11 cellular contexts compared by ENCODE assay signal in the genomic region with DNA sequence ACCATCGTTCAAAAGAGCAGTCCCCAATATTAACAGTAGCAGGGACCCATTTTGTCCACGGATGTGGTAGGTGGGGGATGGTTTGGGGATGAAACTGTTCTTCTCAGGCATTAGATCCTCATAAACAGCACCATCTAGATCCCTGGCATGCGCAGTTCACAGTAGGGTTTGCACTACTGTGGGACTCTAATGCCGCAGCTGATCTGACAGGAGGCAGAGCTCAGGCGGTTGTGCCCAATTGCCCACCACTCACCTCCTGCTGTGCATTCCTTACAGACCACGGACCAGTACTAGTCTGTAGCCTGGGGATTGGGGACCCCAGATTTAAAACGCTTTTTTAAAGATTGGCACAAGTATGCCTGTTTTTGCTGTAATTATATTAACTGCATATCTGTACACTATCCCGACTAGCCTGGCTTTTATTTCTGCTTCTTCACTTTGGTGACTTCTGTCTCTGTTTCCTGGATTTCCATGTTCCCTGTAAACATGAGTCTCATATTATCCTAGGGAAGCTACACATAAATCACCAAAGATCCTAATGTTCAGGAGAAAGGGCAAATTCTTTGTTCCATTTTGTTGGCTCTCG.
DNase-seq lines count a peak whose midpoint lies in the region; ATAC-seq, FAIRE-seq and TF ChIP-seq lines count a peak whose summit lies in the region.
"Had no signal": no experiment of that assay in that cellular context is flagged by ENCODE, and none has a peak within 500 bp of the region (broad histone marks: within the 10 kb centered on the region; RNA-seq: fewer than 3 reads in every experiment).

No MANE protein-coding gene starts in this region.

- FAIRE-seq in A549 (lab: Jason Lieb, UNC): no peak

- H3K9me3 Mint-ChIP-seq in nephron: no peaks in the 10 kb centered on the region
- H3K9me3 Mint-ChIP-seq in T-helper 2 cell treated with Interferon-gamma antibody and Interleukin-4, amounts not matched to agents 5 μg/mL and 100 μg/mL, for 36 hours: no peaks in the 10 kb centered on the region
- H3K9me3 Mint-ChIP-seq: naive B cell had no signal

- H3K4me3 Mint-ChIP-seq in nephron: peak overlapping the region in 1 of 3 experiments; percentile 1
- H3K4me3 Mint-ChIP-seq in T-helper 2 cell treated with Interferon-gamma antibody and Interleukin-4, amounts not matched to agents 5 μg/mL and 100 μg/mL, for 36 hours: no peak overlapping the region

- H3K4me3 ChIP-seq in A549 (peak overlapping the region; percentile 12), MG63 (peak overlapping the region; percentile 6), esophagus (ENCODE audit: low read depth in 1 of 2, low read length in 2 of 2) (no peak overlapping the region)

- peak; percentile 71 to 81 for ATAC-seq in A549
- ATAC-seq in GM18873 (IDR thresholded peaks at IDR 0.05; ENCODE audit: low FRiP score, unreplicated experiment): no peak
- no peak for ATAC-seq in GM21723 (IDR thresholded peaks at IDR 0.05; ENCODE audit: unreplicated experiment)

- peak; percentile 41 to 80 for DNase-seq in A549 (ENCODE audit: low read depth in 1 of 2, low spot score in 1 of 2)
- peak; percentile 79 for DNase-seq in MG63
- no peak for DNase-seq in stimulated activated CD4-positive, alpha-beta T cell treated with anti-CD3 and anti-CD28 coated beads, Interleukin-12 subunit alpha, Interleukin-12 subunit beta, amount 100 ng/mL, for 4 hours
- no peak for DNase-seq in T-helper 2 cell treated with Interferon-gamma antibody and Interleukin-4, amounts not matched to agents 5 μg/mL and 100 μg/mL, for 36 hours (ENCODE audit: low spot score)
- DNase-seq: T-helper 9 cell had no signal

- TF ChIP-seq CTCF in A549 (IDR thresholded peaks at IDR 0.05) (no peak), nephron (IDR thresholded peaks at IDR 0.05; ENCODE audit: unreplicated experiment in 3 of 3) (no peak)

- peaks cover 13% of the 10 kb centered on the region for H3K36me3 ChIP-seq in MG63
- no peaks in the 10 kb centered on the region for H3K36me3 ChIP-seq in esophagus (ENCODE audit: control insufficient read depth in 2 of 2, insufficient read depth in 2 of 2, low read length in 1 of 2)

- H3K27me3 Mint-ChIP-seq in nephron (ENCODE audit: low read depth): peaks cover 3% of the 10 kb centered on the region
- peaks cover 27% of the 10 kb centered on the region for H3K27me3 Mint-ChIP-seq in T-helper 2 cell treated with Interferon-gamma antibody and Interleukin-4, amounts not matched to agents 5 μg/mL and 100 μg/mL, for 36 hours (ENCODE audit: low read depth)

- H3K4me2 ChIP-seq in A549: peak overlapping the region; percentile 75

- CTCF ChIA-PET in A549 (lab: Yijun Ruan, JAX): interaction anchor here (0.8 to 1.9 kb wide), 4 partner anchors 10 to 1420 kb away, joined by 3 to 5 read pairs (median 4); no protein-coding TSS in a partner anchor

- no peak for TF ChIP-seq RAD21 in A549 (conservative IDR thresholded peaks at IDR 0.05 in 1 of 2, IDR thresholded peaks at IDR 0.05 in 1 of 2)

- H3K27me3 ChIP-seq in MG63 (no peaks in the 10 kb centered on the region), esophagus (ENCODE audit: control insufficient read depth in 1 of 2, insufficient read depth in 2 of 2, low read length in 2 of 2) (no peaks in the 10 kb centered on the region)

- H3K4me1 Mint-ChIP-seq in nephron: peaks cover 29% of the 10 kb centered on the region
- no peaks in the 10 kb centered on the region for H3K4me1 Mint-ChIP-seq in T-helper 2 cell treated with Interferon-gamma antibody and Interleukin-4, amounts not matched to agents 5 μg/mL and 100 μg/mL, for 36 hours (ENCODE audit: low read depth)

- peak overlapping the region; percentile 64 to 73 (median 67) for H3K27ac Mint-ChIP-seq in nephron
- H3K27ac Mint-ChIP-seq in T-helper 2 cell treated with Interferon-gamma antibody and Interleukin-4, amounts not matched to agents 5 μg/mL and 100 μg/mL, for 36 hours: no peak overlapping the region

- WGBS in A549 (ENCODE audit: missing lambda C conversion rate): 2% methylated on average over 9 of the region's 9 CpGs
- 48 to 53% methylated on average over 9 of the region's 9 CpGs for WGBS in esophagus, 2 donors

- H3K4me1 ChIP-seq in A549 (peaks cover 56% of the 10 kb centered on the region), esophagus (ENCODE audit: control insufficient read depth in 2 of 2, insufficient read depth in 2 of 2, low read length in 1 of 2) (peaks cover 0 to 8% of the 10 kb centered on the region in 2 donors)

- H3K27ac ChIP-seq in A549 (peak overlapping the region; percentile 92 to 93), esophagus (ENCODE audit: low read depth in 2 of 2, low read length in 1 of 2) (peak overlapping the region; percentile 91 to 98)
- H3K27ac ChIP-seq: C4-2B had no signal

- TF ChIP-seq EP300 in A549 (IDR thresholded peaks at IDR 0.05): no peak

- POLR2A ChIA-PET in A549 (lab: Yijun Ruan, JAX): interaction anchor here (1.3 to 1.9 kb wide), 3 partner anchors 10 to 877 kb away, joined by 7 to 9 read pairs (median 8); a partner anchor contains a TSS

- H3K36me3 Mint-ChIP-seq in nephron (ENCODE audit: low read depth): no peaks in the 10 kb centered on the region
- no peaks in the 10 kb centered on the region for H3K36me3 Mint-ChIP-seq in T-helper 2 cell treated with Interferon-gamma antibody and Interleukin-4, amounts not matched to agents 5 μg/mL and 100 μg/mL, for 36 hours (ENCODE audit: low read depth)
- H3K36me3 Mint-ChIP-seq: naive B cell had no signal

- H3K9me3 ChIP-seq in A549 (no peaks in the 10 kb centered on the region), MG63 (peaks cover 11% of the 10 kb centered on the region), esophagus (ENCODE audit: control insufficient read depth in 2 of 2, insufficient read depth in 1 of 2, low read depth in 1 of 2, low read length in 1 of 2) (no peaks in the 10 kb centered on the region)

- no peak for TF ChIP-seq POLR2A in A549 (IDR thresholded peaks at IDR 0.05; ENCODE audit: low read length)

TF ChIP-seq in A549, 52 proteins besides CTCF, POLR2A, EP300 and RAD21:
- TF ChIP-seq, protein P1, sequence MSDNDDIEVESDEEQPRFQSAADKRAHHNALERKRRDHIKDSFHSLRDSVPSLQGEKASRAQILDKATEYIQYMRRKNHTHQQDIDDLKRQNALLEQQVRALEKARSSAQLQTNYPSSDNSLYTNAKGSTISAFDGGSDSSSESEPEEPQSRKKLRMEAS (IDR thresholded peaks at IDR 0.05): no peak
- TF ChIP-seq EHMT2 (IDR thresholded peaks at IDR 0.05; ENCODE audit: low read depth) (no peak), HDAC2 (IDR thresholded peaks at IDR 0.05) (no peak), ESRRA (IDR thresholded peaks at IDR 0.05; ENCODE audit: borderline replicate concordance, low read length) (no peak), RCOR1 (IDR thresholded peaks at IDR 0.05; ENCODE audit: low read depth, low read length) (no peak), KDM1A (IDR thresholded peaks at IDR 0.05; ENCODE audit: low read depth) (no peak), FOSB (CRISPR knock-in tag; IDR thresholded peaks at IDR 0.05) (0 out of 2 replicates have a peak, but pooled peaks have one; percentile 59), TFCP2L1 (CRISPR knock-in tag; IDR thresholded peaks at IDR 0.05) (no peak), NR3C1 (IDR thresholded peaks at IDR 0.05) (no peak), CBX8 (IDR thresholded peaks at IDR 0.05) (no peak), ZFP36 (IDR thresholded peaks at IDR 0.05; ENCODE audit: borderline replicate concordance, partially characterized antibody) (no peak), HOXA7 (CRISPR knock-in tag; IDR thresholded peaks at IDR 0.05) (0 out of 2 replicates have a peak, but pooled peaks have one; percentile 22), NFE2L2 (conservative IDR thresholded peaks at IDR 0.05; ENCODE audit: low read length) (no peak), BHLHE40 (IDR thresholded peaks at IDR 0.05; ENCODE audit: low read depth, low read length) (no peak)
- TF ChIP-seq, protein P2, sequence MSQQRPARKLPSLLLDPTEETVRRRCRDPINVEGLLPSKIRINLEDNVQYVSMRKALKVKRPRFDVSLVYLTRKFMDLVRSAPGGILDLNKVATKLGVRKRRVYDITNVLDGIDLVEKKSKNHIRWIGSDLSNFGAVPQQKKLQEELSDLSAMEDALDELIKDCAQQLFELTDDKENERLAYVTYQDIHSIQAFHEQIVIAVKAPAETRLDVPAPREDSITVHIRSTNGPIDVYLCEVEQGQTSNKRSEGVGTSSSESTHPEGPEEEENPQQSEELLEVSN (IDR thresholded peaks at IDR 0.05; ENCODE audit: borderline replicate concordance, low read depth): 0 out of 2 replicates have a peak, but pooled peaks have one; percentile 20
- TF ChIP-seq, protein P3, sequence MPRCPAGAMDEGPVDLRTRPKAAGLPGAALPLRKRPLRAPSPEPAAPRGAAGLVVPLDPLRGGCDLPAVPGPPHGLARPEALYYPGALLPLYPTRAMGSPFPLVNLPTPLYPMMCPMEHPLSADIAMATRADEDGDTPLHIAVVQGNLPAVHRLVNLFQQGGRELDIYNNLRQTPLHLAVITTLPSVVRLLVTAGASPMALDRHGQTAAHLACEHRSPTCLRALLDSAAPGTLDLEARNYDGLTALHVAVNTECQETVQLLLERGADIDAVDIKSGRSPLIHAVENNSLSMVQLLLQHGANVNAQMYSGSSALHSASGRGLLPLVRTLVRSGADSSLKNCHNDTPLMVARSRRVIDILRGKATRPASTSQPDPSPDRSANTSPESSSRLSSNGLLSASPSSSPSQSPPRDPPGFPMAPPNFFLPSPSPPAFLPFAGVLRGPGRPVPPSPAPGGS (IDR thresholded peaks at IDR 0.05): no peak

Comparison
In these comparisons a context has a peak if more than half of its experiments do, and no peak if none do; other contexts are left out.
1. ATAC-seq: peak in A549 (2 of 2); none in GM18873 (single experiment) and GM21723 (single experiment).
2. DNase-seq: peak in A549 (2 of 2) and MG63 (single experiment); none in stimulated activated CD4-positive, alpha-beta T cell treated with anti-CD3 and anti-CD28 coated beads, Interleukin-12 subunit alpha, Interleukin-12 subunit beta, amount 100 ng/mL, for 4 hours (single experiment) and T-helper 2 cell treated with Interferon-gamma antibody and Interleukin-4, amounts not matched to agents 5 μg/mL and 100 μg/mL, for 36 hours (single experiment).
3. H3K4me3 ChIP-seq: peak in A549 (single experiment) and MG63 (single experiment); none in esophagus (0 of 2).